ENCODE assay signal across 13 cellular contexts in the genomic region with DNA sequence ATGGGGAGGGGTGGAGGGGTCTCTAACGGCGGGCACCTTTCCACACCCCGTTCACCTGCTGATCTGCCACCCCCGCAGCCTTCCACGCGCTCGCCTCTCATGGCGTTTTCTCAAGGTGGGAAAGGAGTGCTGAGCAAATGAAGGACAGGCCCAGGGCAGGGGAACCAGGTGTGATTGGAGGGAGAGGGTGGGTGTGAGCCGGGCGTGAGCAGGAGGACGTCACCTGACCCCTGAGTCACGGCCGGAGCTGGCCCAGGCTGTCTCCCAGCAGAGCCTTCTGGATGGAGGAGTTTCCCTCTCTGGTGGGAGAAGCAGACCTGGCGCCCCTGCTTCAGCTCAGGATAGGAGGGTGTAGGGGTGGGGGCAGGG. TPM values are rescaled to one million over a fixed set of nuclear protein-coding genes. Genes with fewer than 3 reads are reported as not detected.
A peak's percentile ranks its signal among the peaks of the same experiment; 100 is the strongest.
DNase-seq lines count a peak whose midpoint lies in the region; ATAC-seq, FAIRE-seq and TF ChIP-seq lines count a peak whose summit lies in the region.
"Had no signal": no experiment of that assay in that cellular context is flagged by ENCODE, and none has a peak within 500 bp of the region (broad histone marks: within the 10 kb centered on the region; RNA-seq: fewer than 3 reads in every experiment).

No MANE protein-coding gene starts in this region.

- H3K4me1 Mint-ChIP-seq in WTC11, result peaks cover 16% of the 10 kb centered on the region
- peaks cover 9% of the 10 kb centered on the region for H3K4me1 Mint-ChIP-seq in stimulated activated effector memory CD8-positive, alpha-beta T cell treated with anti-CD3 and anti-CD28 coated beads, Interleukin-12 subunit alpha, Interleukin-12 subunit beta, amount 100 ng/mL, for 72 hours
- peaks cover 9% of the 10 kb centered on the region for H3K4me1 Mint-ChIP-seq in stimulated activated memory B cell treated with anti-CD40 and anti-IgM and Interleukin-4, amounts not matched to agents 10 μg/mL and 1 μg/mL and 100 μg/mL, for 72 hours
- H3K4me1 Mint-ChIP-seq: activated CD8-positive, alpha-beta memory T cell treated with anti-CD3 and anti-CD28 coated beads, Interleukin-2, amount 10 ng/mL, durations not matched to agents 7 days and 5 days; activated naive CD4-positive, alpha-beta T cell treated with anti-CD3 and anti-CD28 coated beads, Interleukin-2, amount 50 U/mL, for 24 hours had no signal

- H3K4me1 ChIP-seq in kidney (ENCODE audit: control insufficient read depth in 1 of 2, insufficient read depth in 1 of 2, low read depth in 1 of 2, low read length in 2 of 2), result peaks cover 0 to 15% of the 10 kb centered on the region in 2 donors

- peaks cover 1% of the 10 kb centered on the region; the same call in 1 of the 2 replicates for H3K27me3 Mint-ChIP-seq in WTC11 (ENCODE audit: low read depth)
- peaks cover 18% of the 10 kb centered on the region for H3K27me3 Mint-ChIP-seq in stimulated activated memory B cell treated with anti-CD40 and anti-IgM and Interleukin-4, amounts not matched to agents 10 μg/mL and 1 μg/mL and 100 μg/mL, for 72 hours
- H3K27me3 Mint-ChIP-seq: activated CD8-positive, alpha-beta memory T cell treated with anti-CD3 and anti-CD28 coated beads, Interleukin-2, amount 10 ng/mL, durations not matched to agents 7 days and 5 days; activated naive CD4-positive, alpha-beta T cell treated with anti-CD3 and anti-CD28 coated beads, Interleukin-2, amount 50 U/mL, for 24 hours had no signal

- DNase-seq in H7, result peak; percentile 87
- no peak for DNase-seq in WTC11 (ENCODE audit: low spot score)
- DNase-seq in kidney, result peak; percentile 88
- DNase-seq in stimulated activated effector memory CD8-positive, alpha-beta T cell treated with anti-CD3 and anti-CD28 coated beads, Interleukin-12 subunit alpha, Interleukin-12 subunit beta, amount 100 ng/mL, for 72 hours (ENCODE audit: low spot score in 2 of 2), result no peak
- no peak for DNase-seq in SIG-M5 (lab: John Stamatoyannopoulos, UW)
- no peak for DNase-seq in activated CD8-positive, alpha-beta memory T cell treated with anti-CD3 and anti-CD28 coated beads for 24 hours
- DNase-seq: activated B cell treated with CpG ODN at 0.5 μM for 24 hours; activated CD8-positive, alpha-beta memory T cell treated with anti-CD3 and anti-CD28 coated beads, Interleukin-2, amount 10 ng/mL, durations not matched to agents 7 days and 5 days; foreskin melanocyte; substantia nigra had no signal

- H3K27me3 ChIP-seq in H7 (ENCODE audit: control insufficient read depth, insufficient read depth, low read length), result no peaks in the 10 kb centered on the region
- H3K27me3 ChIP-seq: BLaER1 treated with 17β-estradiol and CSF1 and Interleukin-3, amounts not matched to agents 10 nM and 100 nM had no signal

- POLR2A ChIA-PET in WTC11 (lab: Charles Lee), result no interaction called here

- intact Hi-C loops in kidney (cut with DNase I), result no loop called here

- no peak overlapping the region for H3K27ac Mint-ChIP-seq in WTC11
- peak overlapping the region; percentile 54 for H3K27ac Mint-ChIP-seq in stimulated activated effector memory CD8-positive, alpha-beta T cell treated with anti-CD3 and anti-CD28 coated beads, Interleukin-12 subunit alpha, Interleukin-12 subunit beta, amount 100 ng/mL, for 72 hours
- H3K27ac Mint-ChIP-seq in stimulated activated memory B cell treated with anti-CD40 and anti-IgM and Interleukin-4, amounts not matched to agents 10 μg/mL and 1 μg/mL and 100 μg/mL, for 72 hours, result no peak overlapping the region
- H3K27ac Mint-ChIP-seq: activated B cell treated with CpG ODN at 0.5 μM for 24 hours; activated CD8-positive, alpha-beta memory T cell treated with anti-CD3 and anti-CD28 coated beads, Interleukin-2, amount 10 ng/mL, durations not matched to agents 7 days and 5 days; activated naive CD4-positive, alpha-beta T cell treated with anti-CD3 and anti-CD28 coated beads, Interleukin-2, amount 50 U/mL, for 24 hours had no signal

- peak overlapping the region; percentile 41 to 71 for H3K27ac ChIP-seq in kidney (ENCODE audit: low read depth in 2 of 2, low read length in 2 of 2)
- H3K27ac ChIP-seq: BLaER1 treated with 17β-estradiol and CSF1 and Interleukin-3, amounts not matched to agents 10 nM and 100 nM had no signal

- CTCF ChIA-PET in WTC11 (lab: Charles Lee), result interaction anchor here (0.9 to 2.0 kb wide), 6 partner anchors 15 to 54 kb away, joined by 3 to 14 read pairs (median 3); no protein-coding TSS in a partner anchor

- H3K9me3 ChIP-seq in kidney (ENCODE audit: control insufficient read depth in 1 of 2, low read length in 2 of 2), result no peaks in the 10 kb centered on the region
- H3K9me3 ChIP-seq: BLaER1 treated with 17β-estradiol and CSF1 and Interleukin-3, amounts not matched to agents 10 nM and 100 nM had no signal

- H3K36me3 ChIP-seq in H7 (replicated peaks; ENCODE audit: control insufficient read depth, insufficient read depth, low read length), result no peaks in the 10 kb centered on the region
- no peaks in the 10 kb centered on the region for H3K36me3 ChIP-seq in kidney (ENCODE audit: control insufficient read depth in 1 of 2, insufficient read depth in 2 of 2, low read length in 2 of 2)

- TF ChIP-seq CTCF in WTC11 (IDR thresholded peaks at IDR 0.05), result no peak
- no peak for TF ChIP-seq CTCF in kidney (IDR thresholded peaks at IDR 0.05; ENCODE audit: borderline replicate concordance, extremely low read depth, insufficient read depth)

- no peak overlapping the region for H3K4me3 ChIP-seq in H7 (ENCODE audit: insufficient read depth, low read depth, low read length)
- no peak overlapping the region for H3K4me3 ChIP-seq in kidney (ENCODE audit: low read length in 2 of 2)
- H3K4me3 ChIP-seq: BLaER1 treated with 17β-estradiol and CSF1 and Interleukin-3, amounts not matched to agents 10 nM and 100 nM had no signal

- H3K9ac ChIP-seq in kidney (ENCODE audit: low read length in 2 of 2), result no peak overlapping the region

- FAIRE-seq in kidney (lab: Jason Lieb, UNC), result no peak

- H3K36me3 Mint-ChIP-seq in WTC11, result no peaks in the 10 kb centered on the region
- H3K36me3 Mint-ChIP-seq in stimulated activated effector memory CD8-positive, alpha-beta T cell treated with anti-CD3 and anti-CD28 coated beads, Interleukin-12 subunit alpha, Interleukin-12 subunit beta, amount 100 ng/mL, for 72 hours, result peaks cover 20% of the 10 kb centered on the region
- peaks cover 5% of the 10 kb centered on the region for H3K36me3 Mint-ChIP-seq in stimulated activated memory B cell treated with anti-CD40 and anti-IgM and Interleukin-4, amounts not matched to agents 10 μg/mL and 1 μg/mL and 100 μg/mL, for 72 hours
- H3K36me3 Mint-ChIP-seq: activated CD8-positive, alpha-beta memory T cell treated with anti-CD3 and anti-CD28 coated beads, Interleukin-2, amount 10 ng/mL, durations not matched to agents 7 days and 5 days; activated naive CD4-positive, alpha-beta T cell treated with anti-CD3 and anti-CD28 coated beads, Interleukin-2, amount 50 U/mL, for 24 hours had no signal

- no peaks in the 10 kb centered on the region for H3K9me3 Mint-ChIP-seq in WTC11
- no peaks in the 10 kb centered on the region for H3K9me3 Mint-ChIP-seq in stimulated activated effector memory CD8-positive, alpha-beta T cell treated with anti-CD3 and anti-CD28 coated beads, Interleukin-12 subunit alpha, Interleukin-12 subunit beta, amount 100 ng/mL, for 72 hours
- no peaks in the 10 kb centered on the region for H3K9me3 Mint-ChIP-seq in stimulated activated memory B cell treated with anti-CD40 and anti-IgM and Interleukin-4, amounts not matched to agents 10 μg/mL and 1 μg/mL and 100 μg/mL, for 72 hours
- H3K9me3 Mint-ChIP-seq: activated B cell treated with CpG ODN at 0.5 μM for 24 hours; activated naive CD4-positive, alpha-beta T cell treated with anti-CD3 and anti-CD28 coated beads, Interleukin-2, amount 50 U/mL, for 24 hours had no signal

- peak; percentile 59 for ATAC-seq in WTC11
- no peak for ATAC-seq in stimulated activated effector memory CD8-positive, alpha-beta T cell treated with anti-CD3 and anti-CD28 coated beads, Interleukin-12 subunit alpha, Interleukin-12 subunit beta, amount 100 ng/mL, for 72 hours
- ATAC-seq in stimulated activated memory B cell treated with anti-CD40 and anti-IgM and Interleukin-4, amounts not matched to agents 10 μg/mL and 1 μg/mL and 100 μg/mL, for 72 hours, result no peak
- ATAC-seq: activated CD8-positive, alpha-beta memory T cell treated with anti-CD3 and anti-CD28 coated beads, Interleukin-2, amount 10 ng/mL, durations not matched to agents 7 days and 5 days had no signal

- no peak overlapping the region for H3K4me3 Mint-ChIP-seq in WTC11
- no peak overlapping the region for H3K4me3 Mint-ChIP-seq in stimulated activated effector memory CD8-positive, alpha-beta T cell treated with anti-CD3 and anti-CD28 coated beads, Interleukin-12 subunit alpha, Interleukin-12 subunit beta, amount 100 ng/mL, for 72 hours
- H3K4me3 Mint-ChIP-seq in stimulated activated memory B cell treated with anti-CD40 and anti-IgM and Interleukin-4, amounts not matched to agents 10 μg/mL and 1 μg/mL and 100 μg/mL, for 72 hours, result no peak overlapping the region
- H3K4me3 Mint-ChIP-seq: activated B cell treated with CpG ODN at 0.5 μM for 24 hours; activated CD8-positive, alpha-beta memory T cell treated with anti-CD3 and anti-CD28 coated beads, Interleukin-2, amount 10 ng/mL, durations not matched to agents 7 days and 5 days; activated naive CD4-positive, alpha-beta T cell treated with anti-CD3 and anti-CD28 coated beads, Interleukin-2, amount 50 U/mL, for 24 hours had no signal

TF ChIP-seq in WTC11, 78 proteins besides CTCF, POLR2A, EP300 and RAD21 (continues in another document):
- TF ChIP-seq MXD4 (CRISPR knock-in tag; IDR thresholded peaks at IDR 0.05; ENCODE audit: borderline replicate concordance) (no peak), ZNF138 (CRISPR knock-in tag; conservative IDR thresholded peaks at IDR 0.05) (no peak), GABPB1 (CRISPR knock-in tag; IDR thresholded peaks at IDR 0.05) (no peak), GRHL2 (CRISPR knock-in tag; IDR thresholded peaks at IDR 0.05; ENCODE audit: insufficient replicate concordance, severe bottlenecking) (no peak)
- TF ChIP-seq, protein P1, sequence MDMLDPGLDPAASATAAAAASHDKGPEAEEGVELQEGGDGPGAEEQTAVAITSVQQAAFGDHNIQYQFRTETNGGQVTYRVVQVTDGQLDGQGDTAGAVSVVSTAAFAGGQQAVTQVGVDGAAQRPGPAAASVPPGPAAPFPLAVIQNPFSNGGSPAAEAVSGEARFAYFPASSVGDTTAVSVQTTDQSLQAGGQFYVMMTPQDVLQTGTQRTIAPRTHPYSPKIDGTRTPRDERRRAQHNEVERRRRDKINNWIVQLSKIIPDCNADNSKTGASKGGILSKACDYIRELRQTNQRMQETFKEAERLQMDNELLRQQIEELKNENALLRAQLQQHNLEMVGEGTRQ (CRISPR knock-in tag; IDR thresholded peaks at IDR 0.05), result peak; percentile 80

RNA-seq across cellular contexts. Expression of gene ARHGAP8, which starts 14.0 kb away (rescaled TPM):
- total RNA-seq in H7 (2014; rRNA removed; shearing (Covaris generic)), result 24.8 and 28.3 TPM in 2 replicates
- 50.5 to 61.4 TPM (median 58.0 TPM) in 3 replicates for total RNA-seq in WTC11 (2021)
- total RNA-seq in kidney, result 35.7 TPM
- polyA plus RNA-seq in kidney (ENCODE audit: insufficient read depth, low read depth, low replicate concordance), result 30.2 TPM

RNA-seq across cellular contexts. Expression of gene PRR5, which starts 36.3 kb away (rescaled TPM):
- 7.7 and 8.4 TPM in 2 replicates for total RNA-seq in H7 (2014; rRNA removed; shearing (Covaris generic))
- total RNA-seq in WTC11 (2021), result 12.3 to 15.6 TPM (median 13.6 TPM) in 3 replicates
- 24.0 TPM for total RNA-seq in kidney
- polyA plus RNA-seq in kidney (ENCODE audit: insufficient read depth, low read depth, low replicate concordance), result 46.0 TPM

Comparison
In these comparisons a context has a peak if more than half of its experiments do, and no peak if none do; other contexts are left out.
1. DNase-seq: peak in H7 (single experiment) and kidney (single experiment); none in WTC11 (single experiment), stimulated activated effector memory CD8-positive, alpha-beta T cell treated with anti-CD3 and anti-CD28 coated beads, Interleukin-12 subunit alpha, Interleukin-12 subunit beta, amount 100 ng/mL, for 72 hours (0 of 2), SIG-M5 (single experiment) and activated CD8-positive, alpha-beta memory T cell treated with anti-CD3 and anti-CD28 coated beads for 24 hours (single experiment).